ENCODE assay signal across 27 cellular contexts in genomic region chr4:168472920-168473319, GRCh38. TPM values are rescaled to one million over a fixed set of nuclear protein-coding genes. Genes with fewer than 3 reads are reported as not detected.
"Had no signal": no experiment of that assay in that cellular context is flagged by ENCODE, and none has a peak within 500 bp of the region (broad histone marks: within the 10 kb centered on the region; RNA-seq: fewer than 3 reads in every experiment).

No MANE protein-coding gene starts in this region.

- H3K27ac Mint-ChIP-seq: dendritic cell treated with granulocyte-macrophage colony-stimulating factor and Interleukin-4, amounts not matched to agents 40 ng/mL and 50 ng/mL, for 4 days; endodermal cell; stimulated activated effector memory CD8-positive, alpha-beta T cell treated with anti-CD3 and anti-CD28 coated beads, Interleukin-12 subunit alpha, Interleukin-12 subunit beta, amount 100 ng/mL, for 72 hours had no signal

- H3K4me3 Mint-ChIP-seq: dendritic cell treated with granulocyte-macrophage colony-stimulating factor and Interleukin-4, amounts not matched to agents 40 ng/mL and 50 ng/mL, for 4 days; endodermal cell; natural killer cell; stimulated activated effector memory CD8-positive, alpha-beta T cell treated with anti-CD3 and anti-CD28 coated beads, Interleukin-12 subunit alpha, Interleukin-12 subunit beta, amount 100 ng/mL, for 72 hours had no signal

- H3K4me3 ChIP-seq: gastrocnemius medialis, lower lobe of right lung, ovary, psoas muscle, sigmoid colon, suprapubic skin, transverse colon, upper lobe of right lung, uterus had no signal

- H3K9me3 ChIP-seq: gastrocnemius medialis, lower lobe of right lung, ovary, psoas muscle, sigmoid colon, suprapubic skin, transverse colon, upper lobe of right lung, uterus had no signal

- H3K27me3 Mint-ChIP-seq: dendritic cell treated with granulocyte-macrophage colony-stimulating factor and Interleukin-4, amounts not matched to agents 40 ng/mL and 50 ng/mL, for 4 days had no signal

- H3K9me3 Mint-ChIP-seq: dendritic cell treated with granulocyte-macrophage colony-stimulating factor and Interleukin-4, amounts not matched to agents 40 ng/mL and 50 ng/mL, for 4 days; endodermal cell; natural killer cell; stimulated activated effector memory CD8-positive, alpha-beta T cell treated with anti-CD3 and anti-CD28 coated beads, Interleukin-12 subunit alpha, Interleukin-12 subunit beta, amount 100 ng/mL, for 72 hours had no signal

- H3K27me3 ChIP-seq: gastrocnemius medialis, ovary, sigmoid colon, suprapubic skin, transverse colon, upper lobe of right lung, uterus had no signal

- H3K4me1 ChIP-seq: gastrocnemius medialis, sigmoid colon, upper lobe of right lung, uterus had no signal

- ATAC-seq: esophagus mucosa; gastrocnemius medialis; left ventricle myocardium superior; lower lobe of right lung; natural killer cell; psoas muscle; right cardiac atrium; stimulated activated effector memory CD8-positive, alpha-beta T cell treated with anti-CD3 and anti-CD28 coated beads, Interleukin-12 subunit alpha, Interleukin-12 subunit beta, amount 100 ng/mL, for 72 hours; stimulated activated naive CD8-positive, alpha-beta T cell treated with anti-CD3 and anti-CD28 coated beads, Interleukin-15, Interleukin-2, amounts not matched to agents 100 U/mL and 50 U/mL, for 24 hours; upper lobe of right lung had no signal

- DNase-seq: effector CD8-positive, alpha-beta T cell; endodermal cell; foreskin fibroblast; gastrocnemius medialis; head of caudate nucleus; left ventricle myocardium superior; lower lobe of right lung; natural killer cell; occipital lobe; ovary; posterior cingulate gyrus; psoas muscle; right cardiac atrium; sigmoid colon; stimulated activated CD4-positive, alpha-beta T cell treated with anti-CD3 and anti-CD28 coated beads, Interleukin-2, amount 100 ng/mL, for 24 hours; stimulated activated CD4-positive, alpha-beta T cell treated with anti-CD3 and anti-CD28 coated beads, Interleukin-4, amount 100 ng/mL, for 24 hours; stimulated activated naive CD8-positive, alpha-beta T cell treated with anti-CD3 and anti-CD28 coated beads, Interleukin-15, Interleukin-2, amounts not matched to agents 100 U/mL and 50 U/mL, for 24 hours; transverse colon; upper lobe of right lung; uterus had no signal

- H3K36me3 ChIP-seq: ovary, uterus had no signal

- H3K27ac ChIP-seq: epithelial cell of prostate, gastrocnemius medialis, lower lobe of right lung, ovary, psoas muscle, sigmoid colon, suprapubic skin, transverse colon, upper lobe of right lung, uterus had no signal

- FAIRE-seq: keratinocyte had no signal

RNA-seq across cellular contexts. Expression of gene DDX60L, which starts 7.4 kb away (rescaled TPM):
- polyA plus RNA-seq: neural cell had no signal
